ENCODE assay signal across 11 cellular contexts in genomic region chr9:122227576-122227903, GRCh38. TPM values are rescaled to one million over a fixed set of nuclear protein-coding genes. Genes with fewer than 3 reads are reported as not detected.
DNase-seq lines count a peak whose midpoint lies in the region; TF ChIP-seq lines count a peak whose summit lies in the region.
"Had no signal": no experiment of that assay in that cellular context is flagged by ENCODE, and none has a peak within 500 bp of the region (broad histone marks: within the 10 kb centered on the region; RNA-seq: fewer than 3 reads in every experiment).

No MANE protein-coding gene starts in this region.

- TF ChIP-seq EP300 in esophagus muscularis mucosa (IDR thresholded peaks at IDR 0.05): no peak

- no peaks in the 10 kb centered on the region for H3F3A ChIP-seq in smooth muscle cell (ENCODE audit: low read depth)
- H3F3A ChIP-seq in GM23248 (ENCODE audit: insufficient read depth): peaks cover 9% of the 10 kb centered on the region

- no peak overlapping the region for H3K27ac Mint-ChIP-seq in activated CD4-positive, alpha-beta T cell treated with anti-CD3 and anti-CD28 coated beads, Interleukin-2, amount 10 ng/mL, durations not matched to agents 24 days and 14 days
- H3K27ac Mint-ChIP-seq: activated naive CD8-positive, alpha-beta T cell treated with anti-CD3 and anti-CD28 coated beads, Interleukin-2, amount 50 U/mL, for 24 hours had no signal

- intact Hi-C loops in activated CD4-positive, alpha-beta T cell treated with anti-CD3 and anti-CD28 coated beads, Interleukin-2, amount 10 ng/mL, durations not matched to agents 24 days and 14 days (cut with micrococcal nuclease): no loop called here
- intact Hi-C loops in esophagus muscularis mucosa (cut with DNase I): no loop called here

- H3K4me1 ChIP-seq in esophagus muscularis mucosa: peaks cover 27 to 40% (median 38%) of the 10 kb centered on the region in 4 donors
- H3K4me1 ChIP-seq in smooth muscle cell (ENCODE audit: low read depth): peaks cover 11% of the 10 kb centered on the region
- peaks cover 3% of the 10 kb centered on the region; the same call in 1 of the 2 replicates for H3K4me1 ChIP-seq in GM23248 (ENCODE audit: insufficient read depth)

- no peaks in the 10 kb centered on the region for H3K4me1 Mint-ChIP-seq in activated CD4-positive, alpha-beta T cell treated with anti-CD3 and anti-CD28 coated beads, Interleukin-2, amount 10 ng/mL, durations not matched to agents 24 days and 14 days

- no peaks in the 10 kb centered on the region for H3K9me2 ChIP-seq in GM23248 (ENCODE audit: insufficient read depth)

- in situ Hi-C loops in GM23248 (cut with MboI): no loop called here

- H3K4me2 ChIP-seq in smooth muscle cell: peak overlapping the region; percentile 94
- no peak overlapping the region for H3K4me2 ChIP-seq in GM23248 (ENCODE audit: unreplicated experiment)

- no peak for DNase-seq in activated CD4-positive, alpha-beta T cell treated with anti-CD3 and anti-CD28 coated beads, Interleukin-2, amount 10 ng/mL, durations not matched to agents 24 days and 14 days
- no peak for DNase-seq in activated CD4-positive, alpha-beta T cell treated with anti-CD3 and anti-CD28 coated beads, Interleukin-2, amount 50 U/mL, for 4 hours
- DNase-seq in NCI-H1436 treated with DMSO at 0.1 percent for 48 hours (lab: John Stamatoyannopoulos, UW): peak; percentile 47
- no peak for DNase-seq in esophagus muscularis mucosa (ENCODE audit: extremely low spot score)
- DNase-seq in smooth muscle cell (lab: John Stamatoyannopoulos, UW; ENCODE audit: unreplicated experiment): no peak
- DNase-seq in COR-L47 (lab: John Stamatoyannopoulos, UW): no peak
- no peak for DNase-seq in GM23248
- no peak for DNase-seq in DMS53 (lab: John Stamatoyannopoulos, UW)
- DNase-seq: activated CD4-positive, alpha-beta T cell treated with anti-CD3 and anti-CD28 coated beads, Interleukin-2, amount 50 U/mL, for 48 hours; activated naive CD8-positive, alpha-beta T cell treated with anti-CD3 and anti-CD28 coated beads, Interleukin-2, amount 50 U/mL, for 24 hours; NK-92 treated with Interleukin-12 subunit alpha and Interleukin-12 subunit beta, amount 100 ng/mL, for 24 hours had no signal

- H3K4me3 Mint-ChIP-seq in activated CD4-positive, alpha-beta T cell treated with anti-CD3 and anti-CD28 coated beads, Interleukin-2, amount 10 ng/mL, durations not matched to agents 24 days and 14 days: peak overlapping the region; percentile 17
- H3K4me3 Mint-ChIP-seq: activated naive CD8-positive, alpha-beta T cell treated with anti-CD3 and anti-CD28 coated beads, Interleukin-2, amount 50 U/mL, for 24 hours had no signal

- H3K9me3 ChIP-seq in esophagus muscularis mucosa: no peaks in the 10 kb centered on the region
- H3K9me3 ChIP-seq in smooth muscle cell (replicated peaks; ENCODE audit: low read depth): no peaks in the 10 kb centered on the region
- H3K9me3 ChIP-seq in GM23248 (ENCODE audit: low read depth): no peaks in the 10 kb centered on the region

- TF ChIP-seq CTCF in esophagus muscularis mucosa (IDR thresholded peaks at IDR 0.05) (no peak), smooth muscle cell (IDR thresholded peaks at IDR 0.05; ENCODE audit: borderline replicate concordance, insufficient read depth, poor library complexity, severe bottlenecking) (no peak)

- H3K36me3 ChIP-seq in esophagus muscularis mucosa (no peaks in the 10 kb centered on the region), smooth muscle cell (ENCODE audit: low read depth) (no peaks in the 10 kb centered on the region), GM23248 (ENCODE audit: low read depth) (no peaks in the 10 kb centered on the region)

- H2AFZ ChIP-seq in smooth muscle cell (ENCODE audit: low read depth): no peak overlapping the region
- H2AFZ ChIP-seq in GM23248: no peak overlapping the region

- no peak for TF ChIP-seq POLR2A in esophagus muscularis mucosa (IDR thresholded peaks at IDR 0.05; ENCODE audit: low read depth)

- H3K27ac ChIP-seq in esophagus muscularis mucosa (replicated peaks in 1 of 4): no peak overlapping the region
- H3K27ac ChIP-seq in smooth muscle cell (ENCODE audit: low read depth): no peak overlapping the region
- no peak overlapping the region for H3K27ac ChIP-seq in GM23248

- H3K79me2 ChIP-seq in smooth muscle cell (ENCODE audit: low read depth) (no peaks in the 10 kb centered on the region), GM23248 (ENCODE audit: insufficient read depth) (no peaks in the 10 kb centered on the region)

- no peaks in the 10 kb centered on the region for H3K36me3 Mint-ChIP-seq in activated CD4-positive, alpha-beta T cell treated with anti-CD3 and anti-CD28 coated beads, Interleukin-2, amount 10 ng/mL, durations not matched to agents 24 days and 14 days (ENCODE audit: low read depth)

- no peaks in the 10 kb centered on the region for H3K9me3 Mint-ChIP-seq in activated CD4-positive, alpha-beta T cell treated with anti-CD3 and anti-CD28 coated beads, Interleukin-2, amount 10 ng/mL, durations not matched to agents 24 days and 14 days
- H3K9me3 Mint-ChIP-seq: activated naive CD8-positive, alpha-beta T cell treated with anti-CD3 and anti-CD28 coated beads, Interleukin-2, amount 50 U/mL, for 24 hours had no signal

- H4K20me1 ChIP-seq in smooth muscle cell (ENCODE audit: low read depth) (no peaks in the 10 kb centered on the region), GM23248 (ENCODE audit: insufficient read depth) (no peaks in the 10 kb centered on the region)

- peak overlapping the region; percentile 50 to 59 (median 52) for H3K4me3 ChIP-seq in esophagus muscularis mucosa
- H3K4me3 ChIP-seq in smooth muscle cell: no peak overlapping the region
- H3K4me3 ChIP-seq in GM23248: no peak overlapping the region

- H3K27me3 Mint-ChIP-seq in activated CD4-positive, alpha-beta T cell treated with anti-CD3 and anti-CD28 coated beads, Interleukin-2, amount 10 ng/mL, durations not matched to agents 24 days and 14 days: peaks cover 38% of the 10 kb centered on the region

- H3K27me3 ChIP-seq in esophagus muscularis mucosa (peaks cover 0 to 90% (median 53%) of the 10 kb centered on the region in 4 donors), smooth muscle cell (ENCODE audit: low read depth) (peaks cover 99% of the 10 kb centered on the region), GM23248 (replicated peaks; ENCODE audit: insufficient read depth) (peaks cover 79% of the 10 kb centered on the region)

- H3K9ac ChIP-seq in smooth muscle cell (ENCODE audit: low read depth): no peak overlapping the region
- no peak overlapping the region for H3K9ac ChIP-seq in GM23248

- 8% methylated on average over 10 of the region's 10 CpGs for WGBS in esophagus muscularis mucosa
- 4% methylated on average over 10 of the region's 10 CpGs for WGBS in smooth muscle cell (ENCODE audit: low lambda C conversion rate)
- 19 to 33% methylated on average over 10 of the region's 10 CpGs for WGBS in GM23248 (ENCODE audit: low coverage in 1 of 2, low lambda C conversion rate in 2 of 2, missing lambda C conversion rate in 2 of 2), 2 experiments

RNA-seq across cellular contexts. Expression of gene LHX6, which starts 1.2 kb away (rescaled TPM):
- not detected in 2 replicates for total RNA-seq in activated CD4-positive, alpha-beta T cell treated with anti-CD3 and anti-CD28 coated beads, Interleukin-2, amount 10 ng/mL, durations not matched to agents 24 days and 14 days
- total RNA-seq in esophagus muscularis mucosa (10 to 100 TPM in 2 of 4 donors, 1 to 10 TPM in 2; 2.1 to 16.8 (median 7.1) TPM), smooth muscle cell (not detected in 2 replicates)
- polyA plus RNA-seq in smooth muscle cell (0.33 TPM in 1 of 2 replicates, not detected in the other), GM23248 (2016; fragmentation: Nextera tagmentation; extraction: Ambion mirVana) (not detected in 2 replicates)
- total RNA-seq in GM23248 (2014; rRNA removed; shearing (Covaris generic)): not detected in 2 replicates

RNA-seq across cellular contexts. Expression of gene RBM18, which starts 37.1 kb away (rescaled TPM):
- total RNA-seq in activated CD4-positive, alpha-beta T cell treated with anti-CD3 and anti-CD28 coated beads, Interleukin-2, amount 10 ng/mL, durations not matched to agents 24 days and 14 days: 24.9 and 25.7 TPM in 2 replicates
- 10 to 100 TPM; 10.1 to 14.6 (median 13.3) TPM for total RNA-seq in esophagus muscularis mucosa
- total RNA-seq in smooth muscle cell: 11.9 and 15.3 TPM in 2 replicates
- 22.1 and 29.6 TPM in 2 replicates for polyA plus RNA-seq in smooth muscle cell
- 11.6 and 12.8 TPM in 2 replicates for total RNA-seq in GM23248 (2014; rRNA removed; shearing (Covaris generic))
- polyA plus RNA-seq in GM23248 (2016; fragmentation: Nextera tagmentation; extraction: Ambion mirVana): 30.8 and 32.6 TPM in 2 replicates

RNA-seq across cellular contexts. Expression of gene MRRF, which starts 37.1 kb away (rescaled TPM):
- total RNA-seq in activated CD4-positive, alpha-beta T cell treated with anti-CD3 and anti-CD28 coated beads, Interleukin-2, amount 10 ng/mL, durations not matched to agents 24 days and 14 days: 68.8 and 73.1 TPM in 2 replicates
- total RNA-seq in esophagus muscularis mucosa (10 to 100 TPM; 20.5 to 29.2 (median 28.5) TPM), smooth muscle cell (19.8 and 28.1 TPM in 2 replicates)
- polyA plus RNA-seq in smooth muscle cell (8.4 and 12.9 TPM in 2 replicates), GM23248 (2016; fragmentation: Nextera tagmentation; extraction: Ambion mirVana) (23.7 and 26.8 TPM in 2 replicates)
- 22.8 and 30.8 TPM in 2 replicates for total RNA-seq in GM23248 (2014; rRNA removed; shearing (Covaris generic))

Comparison
In these comparisons a context has a peak if more than half of its experiments do, and no peak if none do; other contexts are left out.
1. H3K4me3 ChIP-seq: peak in esophagus muscularis mucosa (4 of 4); none in smooth muscle cell (single experiment) and GM23248 (single experiment).